1 cellular context compared by ENCODE assay signal in genomic region chr17:55717898-55718735, GRCh38.
TF ChIP-seq lines count a peak whose summit lies in the region.

No MANE protein-coding gene starts in this region.

TF ChIP-seq in HCT116, 20 proteins besides CTCF, POLR2A, EP300 and RAD21 (continued from another document):
- TF ChIP-seq ZBTB33 (IDR thresholded peaks at IDR 0.05; ENCODE audit: extremely low read depth, insufficient replicate concordance, low read length) (no peak), SRF (IDR thresholded peaks at IDR 0.05; ENCODE audit: low read depth) (no peak), EZH2 (IDR thresholded peaks at IDR 0.05) (no peak), YY1 (IDR thresholded peaks at IDR 0.05; ENCODE audit: extremely low read depth, insufficient replicate concordance, low read depth, low read length) (no peak), MAX (IDR thresholded peaks at IDR 0.05) (no peak), REST (IDR thresholded peaks at IDR 0.05; ENCODE audit: low read depth) (no peak), SIN3A (IDR thresholded peaks at IDR 0.05; ENCODE audit: low read depth) (no peak), CBX3 (IDR thresholded peaks at IDR 0.05; ENCODE audit: low read depth) (no peak), ELF1 (IDR thresholded peaks at IDR 0.05; ENCODE audit: borderline replicate concordance, low read depth) (no peak)
